In the genomic region with DNA sequence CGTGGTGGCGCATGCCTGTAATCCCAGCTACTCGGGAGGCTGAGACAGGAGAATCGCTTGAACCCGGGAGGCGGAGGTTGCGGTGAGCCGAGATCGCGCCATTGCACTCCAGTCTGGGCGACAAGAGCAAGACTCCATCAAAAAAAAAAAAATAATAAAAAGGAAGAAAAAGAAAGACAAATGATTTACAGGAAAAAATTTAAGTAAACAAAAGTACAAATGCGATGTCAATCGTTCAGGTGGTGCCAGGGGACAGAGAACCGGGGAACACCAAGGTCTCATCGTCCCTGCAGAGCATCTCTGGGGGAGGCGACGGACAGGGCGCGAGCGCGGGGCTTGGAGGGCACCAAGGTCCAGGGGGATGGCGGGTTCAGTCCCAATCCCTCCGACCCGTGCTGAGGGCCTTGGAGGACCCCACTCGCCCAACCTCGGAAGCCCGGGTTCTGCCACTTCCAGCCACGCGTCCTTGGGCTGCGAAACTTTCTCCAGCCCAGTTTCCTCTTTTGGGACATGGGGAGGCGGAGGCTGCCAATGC, we compare ENCODE assay signal across 8 cellular contexts. TPM values are rescaled to one million over a fixed set of nuclear protein-coding genes. Genes with fewer than 3 reads are reported as not detected.
A peak's percentile ranks its signal among the peaks of the same experiment; 100 is the strongest.
DNase-seq lines count a peak whose midpoint lies in the region; ATAC-seq and TF ChIP-seq lines count a peak whose summit lies in the region.

No MANE protein-coding gene starts in this region.

- TF ChIP-seq CTCF in brain microvascular endothelial cell (IDR thresholded peaks at IDR 0.05; ENCODE audit: low read depth, low read length, missing control alignments) (no peak), lung (IDR thresholded peaks at IDR 0.05; ENCODE audit: control extremely low read depth, extremely low read depth) (no peak), upper lobe of left lung (IDR thresholded peaks at IDR 0.05) (no peak)

- H3K9ac ChIP-seq in HUES48 (ENCODE audit: low read depth, low read length), result peak overlapping the region; percentile 68

- H3K27me3 ChIP-seq in HUES48 (ENCODE audit: control insufficient read depth, insufficient read depth, low read length), result peaks cover 4% of the 10 kb centered on the region; the same call in 1 of the 2 replicates
- no peaks in the 10 kb centered on the region for H3K27me3 ChIP-seq in brain microvascular endothelial cell (replicated peaks)
- H3K27me3 ChIP-seq in lung (ENCODE audit: control insufficient read depth, insufficient read depth), result no peaks in the 10 kb centered on the region
- no peaks in the 10 kb centered on the region for H3K27me3 ChIP-seq in upper lobe of left lung

- peak; percentile 1 for ATAC-seq in GM19035 (IDR thresholded peaks at IDR 0.05; ENCODE audit: unreplicated experiment)
- ATAC-seq in lung (ENCODE audit: insufficient read depth, low FRiP score), result no peak
- ATAC-seq in upper lobe of left lung (ENCODE audit: low FRiP score in 2 of 2), result no peak
- ATAC-seq in HG02840 (IDR thresholded peaks at IDR 0.05; ENCODE audit: low FRiP score, unreplicated experiment), result no peak

- H3K4me3 ChIP-seq in HUES48 (ENCODE audit: low read depth, low read length), result peak overlapping the region; percentile 100
- H3K4me3 ChIP-seq in brain microvascular endothelial cell (ENCODE audit: low read depth, low read length), result peak overlapping the region; percentile 97
- H3K4me3 ChIP-seq in lung, result peak overlapping the region; percentile 82
- H3K4me3 ChIP-seq in upper lobe of left lung, result peak overlapping the region; percentile 57 to 100 (median 85)

- WGBS in lung, 2 donors, result 12 to 24% methylated on average over 24 to 31 of the region's 31 CpGs
- 25 to 26% methylated on average over 29 to 30 of the region's 31 CpGs for WGBS in upper lobe of left lung, 2 donors

- H3K36me3 ChIP-seq in HUES48 (ENCODE audit: control insufficient read depth, insufficient read depth, low read length) (peaks cover 34% of the 10 kb centered on the region), brain microvascular endothelial cell (replicated peaks) (peaks cover 39% of the 10 kb centered on the region), lung (ENCODE audit: control insufficient read depth in 2 of 2, insufficient read depth in 2 of 2, low read length in 2 of 2) (peaks cover 3 to 16% of the 10 kb centered on the region in 2 donors), upper lobe of left lung (peaks cover 0 to 28% (median 22%) of the 10 kb centered on the region in 4 donors)

- in situ Hi-C loops in brain microvascular endothelial cell (cut with HindIII; ENCODE audit: low pct_ligation_motif_present, low sequenced_read_pairs), result no loop called here

- no peak for DNase-seq in brain microvascular endothelial cell
- DNase-seq in lung (ENCODE audit: low spot score), result no peak
- peak in 1 of 2 donors; percentile 88 for DNase-seq in upper lobe of left lung
- DNase-seq in NCI-H510A (lab: John Stamatoyannopoulos, UW), result no peak
- no peak for DNase-seq in NCI-H2029 (lab: John Stamatoyannopoulos, UW)

- H3K27ac ChIP-seq in HUES48 (ENCODE audit: low read depth, low read length), result peak overlapping the region; percentile 75
- no peak overlapping the region for H3K27ac ChIP-seq in brain microvascular endothelial cell
- peak overlapping the region in 1 of 2 donors; percentile 35 for H3K27ac ChIP-seq in lung (ENCODE audit: low read depth in 1 of 2, low read length in 1 of 2)
- peak overlapping the region; percentile 89 to 98 (median 94) for H3K27ac ChIP-seq in upper lobe of left lung

- H3K9me3 ChIP-seq in HUES48 (ENCODE audit: control insufficient read depth, insufficient read depth, low read length) (no peaks in the 10 kb centered on the region), lung (ENCODE audit: control insufficient read depth in 2 of 2, insufficient read depth in 1 of 2, low read length in 1 of 2) (no peaks in the 10 kb centered on the region), upper lobe of left lung (no peaks in the 10 kb centered on the region)

- TF ChIP-seq EP300 in upper lobe of left lung (IDR thresholded peaks at IDR 0.05), result no peak

- TF ChIP-seq POLR2A in upper lobe of left lung (IDR thresholded peaks at IDR 0.05), result no peak

- H3K4me1 ChIP-seq in HUES48 (ENCODE audit: control insufficient read depth, insufficient read depth, low read length), result peaks cover 10% of the 10 kb centered on the region; the same call in 1 of the 2 replicates
- peaks cover 8 to 14% of the 10 kb centered on the region in 2 donors for H3K4me1 ChIP-seq in lung (ENCODE audit: control insufficient read depth in 2 of 2, insufficient read depth in 2 of 2, low read length in 2 of 2)
- peaks cover 26 to 32% (median 29%) of the 10 kb centered on the region in 4 donors for H3K4me1 ChIP-seq in upper lobe of left lung

RNA-seq across cellular contexts. Expression of gene HNRNPAB, which starts 0.6 kb away (rescaled TPM):
- total RNA-seq in lung (100 to 1,000 TPM in 1 of 2 donors, 10 to 100 TPM in 1; 35.9 to 140 TPM), upper lobe of left lung (100 to 1,000 TPM in 3 of 6 donors, 10 to 100 TPM in 3; 61.8 to 133 (median 97.7) TPM)
- 100 to 1,000 TPM; 121 to 168 TPM for polyA plus RNA-seq in lung

RNA-seq across cellular contexts. Expression of gene GMCL2, which starts 16.6 kb away (rescaled TPM):
- total RNA-seq in lung, result not detected
- polyA plus RNA-seq in lung, result not detected
- not detected for total RNA-seq in upper lobe of left lung

RNA-seq across cellular contexts. Expression of gene PHYKPL, which starts 28.9 kb away (rescaled TPM):
- total RNA-seq in lung (100 to 1,000 TPM in 1 of 2 donors, 10 to 100 TPM in 1; 99.6 to 100 TPM), upper lobe of left lung (100 to 1,000 TPM in 2 of 6 donors, 10 to 100 TPM in 4; 61.0 to 237 (median 91.9) TPM)
- polyA plus RNA-seq in lung, result 10 to 100 TPM; 49.7 to 52.0 TPM

RNA-seq across cellular contexts. Expression of gene NHP2, which starts 50.1 kb away (rescaled TPM):
- total RNA-seq in lung, result 100 to 1,000 TPM in 1 of 2 donors, 10 to 100 TPM in 1; 64.7 to 136 TPM
- polyA plus RNA-seq in lung, result 100 to 1,000 TPM; 127 to 199 TPM
- 100 to 1,000 TPM in 2 of 6 donors, 10 to 100 TPM in 4; 61.0 to 117 (median 86.9) TPM for total RNA-seq in upper lobe of left lung
